2 cellular contexts compared by ENCODE assay signal in the genomic region with DNA sequence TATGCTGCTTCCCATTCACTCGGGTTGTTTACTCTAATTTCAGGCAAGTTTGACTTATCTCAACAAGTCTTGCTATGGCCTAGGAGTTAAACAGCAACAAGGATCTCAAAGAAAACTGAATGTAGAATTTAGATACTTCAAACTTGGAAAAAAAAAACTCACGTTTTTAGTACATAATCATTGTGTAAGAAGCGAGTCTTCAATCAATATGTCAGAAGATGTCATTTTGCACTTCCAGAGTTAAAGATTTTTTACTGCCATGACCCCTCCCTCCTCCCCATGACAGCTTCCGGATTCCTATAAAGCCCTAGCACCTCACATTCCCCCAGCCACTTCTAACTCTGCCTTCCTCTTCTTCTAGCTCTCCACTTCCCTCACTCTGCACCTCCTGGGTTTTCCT.
TF ChIP-seq lines count a peak whose summit lies in the region.

No MANE protein-coding gene starts in this region.

TF ChIP-seq in GM23338, 12 proteins besides CTCF, POLR2A, EP300 and RAD21 (continues in another document):
- TF ChIP-seq, protein P1, sequence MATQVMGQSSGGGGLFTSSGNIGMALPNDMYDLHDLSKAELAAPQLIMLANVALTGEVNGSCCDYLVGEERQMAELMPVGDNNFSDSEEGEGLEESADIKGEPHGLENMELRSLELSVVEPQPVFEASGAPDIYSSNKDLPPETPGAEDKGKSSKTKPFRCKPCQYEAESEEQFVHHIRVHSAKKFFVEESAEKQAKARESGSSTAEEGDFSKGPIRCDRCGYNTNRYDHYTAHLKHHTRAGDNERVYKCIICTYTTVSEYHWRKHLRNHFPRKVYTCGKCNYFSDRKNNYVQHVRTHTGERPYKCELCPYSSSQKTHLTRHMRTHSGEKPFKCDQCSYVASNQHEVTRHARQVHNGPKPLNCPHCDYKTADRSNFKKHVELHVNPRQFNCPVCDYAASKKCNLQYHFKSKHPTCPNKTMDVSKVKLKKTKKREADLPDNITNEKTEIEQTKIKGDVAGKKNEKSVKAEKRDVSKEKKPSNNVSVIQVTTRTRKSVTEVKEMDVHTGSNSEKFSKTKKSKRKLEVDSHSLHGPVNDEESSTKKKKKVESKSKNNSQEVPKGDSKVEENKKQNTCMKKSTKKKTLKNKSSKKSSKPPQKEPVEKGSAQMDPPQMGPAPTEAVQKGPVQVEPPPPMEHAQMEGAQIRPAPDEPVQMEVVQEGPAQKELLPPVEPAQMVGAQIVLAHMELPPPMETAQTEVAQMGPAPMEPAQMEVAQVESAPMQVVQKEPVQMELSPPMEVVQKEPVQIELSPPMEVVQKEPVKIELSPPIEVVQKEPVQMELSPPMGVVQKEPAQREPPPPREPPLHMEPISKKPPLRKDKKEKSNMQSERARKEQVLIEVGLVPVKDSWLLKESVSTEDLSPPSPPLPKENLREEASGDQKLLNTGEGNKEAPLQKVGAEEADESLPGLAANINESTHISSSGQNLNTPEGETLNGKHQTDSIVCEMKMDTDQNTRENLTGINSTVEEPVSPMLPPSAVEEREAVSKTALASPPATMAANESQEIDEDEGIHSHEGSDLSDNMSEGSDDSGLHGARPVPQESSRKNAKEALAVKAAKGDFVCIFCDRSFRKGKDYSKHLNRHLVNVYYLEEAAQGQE (IDR thresholded peaks at IDR 0.05; ENCODE audit: unreplicated experiment), result no peak
- TF ChIP-seq EZH2 (IDR thresholded peaks at IDR 0.05; ENCODE audit: low read depth, unreplicated experiment) (no peak), POLR2AphosphoS5 (IDR thresholded peaks at IDR 0.05; ENCODE audit: low read depth) (no peak), NANOG (IDR thresholded peaks at IDR 0.05; ENCODE audit: borderline replicate concordance) (no peak), ZNF331 (CRISPR knock-in tag; IDR thresholded peaks at IDR 0.05; ENCODE audit: low read depth) (no peak), EZH2phosphoT487 (IDR thresholded peaks at IDR 0.05; ENCODE audit: unreplicated experiment) (no peak), JUNB (IDR thresholded peaks at IDR 0.05; ENCODE audit: unreplicated experiment) (no peak), CREB1 (CRISPR knock-in tag; IDR thresholded peaks at IDR 0.05; ENCODE audit: low read depth) (no peak), STAT1 (IDR thresholded peaks at IDR 0.05; ENCODE audit: unreplicated experiment) (no peak), ZNF114 (CRISPR knock-in tag; IDR thresholded peaks at IDR 0.05) (no peak)
- TF ChIP-seq, protein P2, sequence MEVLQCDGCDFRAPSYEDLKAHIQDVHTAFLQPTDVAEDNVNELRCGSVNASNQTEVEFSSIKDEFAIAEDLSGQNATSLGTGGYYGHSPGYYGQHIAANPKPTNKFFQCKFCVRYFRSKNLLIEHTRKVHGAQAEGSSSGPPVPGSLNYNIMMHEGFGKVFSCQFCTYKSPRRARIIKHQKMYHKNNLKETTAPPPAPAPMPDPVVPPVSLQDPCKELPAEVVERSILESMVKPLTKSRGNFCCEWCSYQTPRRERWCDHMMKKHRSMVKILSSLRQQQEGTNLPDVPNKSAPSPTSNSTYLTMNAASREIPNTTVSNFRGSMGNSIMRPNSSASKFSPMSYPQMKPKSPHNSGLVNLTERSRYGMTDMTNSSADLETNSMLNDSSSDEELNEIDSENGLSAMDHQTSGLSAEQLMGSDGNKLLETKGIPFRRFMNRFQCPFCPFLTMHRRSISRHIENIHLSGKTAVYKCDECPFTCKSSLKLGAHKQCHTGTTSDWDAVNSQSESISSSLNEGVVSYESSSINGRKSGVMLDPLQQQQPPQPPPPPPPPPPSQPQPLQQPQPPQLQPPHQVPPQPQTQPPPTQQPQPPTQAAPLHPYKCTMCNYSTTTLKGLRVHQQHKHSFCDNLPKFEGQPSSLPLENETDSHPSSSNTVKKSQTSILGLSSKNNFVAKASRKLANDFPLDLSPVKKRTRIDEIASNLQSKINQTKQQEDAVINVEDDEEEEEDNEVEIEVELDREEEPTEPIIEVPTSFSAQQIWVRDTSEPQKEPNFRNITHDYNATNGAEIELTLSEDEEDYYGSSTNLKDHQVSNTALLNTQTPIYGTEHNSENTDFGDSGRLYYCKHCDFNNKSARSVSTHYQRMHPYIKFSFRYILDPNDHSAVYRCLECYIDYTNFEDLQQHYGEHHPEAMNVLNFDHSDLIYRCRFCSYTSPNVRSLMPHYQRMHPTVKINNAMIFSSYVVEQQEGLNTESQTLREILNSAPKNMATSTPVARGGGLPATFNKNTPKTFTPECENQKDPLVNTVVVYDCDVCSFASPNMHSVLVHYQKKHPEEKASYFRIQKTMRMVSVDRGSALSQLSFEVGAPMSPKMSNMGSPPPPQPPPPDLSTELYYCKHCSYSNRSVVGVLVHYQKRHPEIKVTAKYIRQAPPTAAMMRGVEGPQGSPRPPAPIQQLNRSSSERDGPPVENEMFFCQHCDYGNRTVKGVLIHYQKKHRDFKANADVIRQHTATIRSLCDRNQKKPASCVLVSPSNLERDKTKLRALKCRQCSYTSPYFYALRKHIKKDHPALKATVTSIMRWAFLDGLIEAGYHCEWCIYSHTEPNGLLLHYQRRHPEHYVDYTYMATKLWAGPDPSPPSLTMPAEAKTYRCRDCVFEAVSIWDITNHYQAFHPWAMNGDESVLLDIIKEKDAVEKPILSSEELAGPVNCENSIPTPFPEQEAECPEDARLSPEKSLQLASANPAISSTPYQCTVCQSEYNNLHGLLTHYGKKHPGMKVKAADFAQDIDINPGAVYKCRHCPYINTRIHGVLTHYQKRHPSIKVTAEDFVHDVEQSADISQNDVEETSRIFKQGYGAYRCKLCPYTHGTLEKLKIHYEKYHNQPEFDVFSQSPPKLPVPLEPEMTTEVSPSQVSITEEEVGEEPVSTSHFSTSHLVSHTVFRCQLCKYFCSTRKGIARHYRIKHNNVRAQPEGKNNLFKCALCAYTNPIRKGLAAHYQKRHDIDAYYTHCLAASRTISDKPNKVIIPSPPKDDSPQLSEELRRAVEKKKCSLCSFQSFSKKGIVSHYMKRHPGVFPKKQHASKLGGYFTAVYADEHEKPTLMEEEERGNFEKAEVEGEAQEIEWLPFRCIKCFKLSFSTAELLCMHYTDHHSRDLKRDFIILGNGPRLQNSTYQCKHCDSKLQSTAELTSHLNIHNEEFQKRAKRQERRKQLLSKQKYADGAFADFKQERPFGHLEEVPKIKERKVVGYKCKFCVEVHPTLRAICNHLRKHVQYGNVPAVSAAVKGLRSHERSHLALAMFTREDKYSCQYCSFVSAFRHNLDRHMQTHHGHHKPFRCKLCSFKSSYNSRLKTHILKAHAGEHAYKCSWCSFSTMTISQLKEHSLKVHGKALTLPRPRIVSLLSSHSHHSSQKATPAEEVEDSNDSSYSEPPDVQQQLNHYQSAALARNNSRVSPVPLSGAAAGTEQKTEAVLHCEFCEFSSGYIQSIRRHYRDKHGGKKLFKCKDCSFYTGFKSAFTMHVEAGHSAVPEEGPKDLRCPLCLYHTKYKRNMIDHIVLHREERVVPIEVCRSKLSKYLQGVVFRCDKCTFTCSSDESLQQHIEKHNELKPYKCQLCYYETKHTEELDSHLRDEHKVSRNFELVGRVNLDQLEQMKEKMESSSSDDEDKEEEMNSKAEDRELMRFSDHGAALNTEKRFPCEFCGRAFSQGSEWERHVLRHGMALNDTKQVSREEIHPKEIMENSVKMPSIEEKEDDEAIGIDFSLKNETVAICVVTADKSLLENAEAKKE (CRISPR knock-in tag; IDR thresholded peaks at IDR 0.05), result no peak

TF ChIP-seq in H1, 55 proteins besides CTCF, POLR2A, EP300 and RAD21:
- TF ChIP-seq HDAC6 (IDR thresholded peaks at IDR 0.05; ENCODE audit: low read depth, low read length), result no peak
- TF ChIP-seq, protein P3, sequence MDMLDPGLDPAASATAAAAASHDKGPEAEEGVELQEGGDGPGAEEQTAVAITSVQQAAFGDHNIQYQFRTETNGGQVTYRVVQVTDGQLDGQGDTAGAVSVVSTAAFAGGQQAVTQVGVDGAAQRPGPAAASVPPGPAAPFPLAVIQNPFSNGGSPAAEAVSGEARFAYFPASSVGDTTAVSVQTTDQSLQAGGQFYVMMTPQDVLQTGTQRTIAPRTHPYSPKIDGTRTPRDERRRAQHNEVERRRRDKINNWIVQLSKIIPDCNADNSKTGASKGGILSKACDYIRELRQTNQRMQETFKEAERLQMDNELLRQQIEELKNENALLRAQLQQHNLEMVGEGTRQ (IDR thresholded peaks at IDR 0.05; ENCODE audit: low read length), result no peak
TF ChIP-seq in H1: peak in this region for 0.
